1 cellular context compared by ENCODE assay signal in the genomic region with DNA sequence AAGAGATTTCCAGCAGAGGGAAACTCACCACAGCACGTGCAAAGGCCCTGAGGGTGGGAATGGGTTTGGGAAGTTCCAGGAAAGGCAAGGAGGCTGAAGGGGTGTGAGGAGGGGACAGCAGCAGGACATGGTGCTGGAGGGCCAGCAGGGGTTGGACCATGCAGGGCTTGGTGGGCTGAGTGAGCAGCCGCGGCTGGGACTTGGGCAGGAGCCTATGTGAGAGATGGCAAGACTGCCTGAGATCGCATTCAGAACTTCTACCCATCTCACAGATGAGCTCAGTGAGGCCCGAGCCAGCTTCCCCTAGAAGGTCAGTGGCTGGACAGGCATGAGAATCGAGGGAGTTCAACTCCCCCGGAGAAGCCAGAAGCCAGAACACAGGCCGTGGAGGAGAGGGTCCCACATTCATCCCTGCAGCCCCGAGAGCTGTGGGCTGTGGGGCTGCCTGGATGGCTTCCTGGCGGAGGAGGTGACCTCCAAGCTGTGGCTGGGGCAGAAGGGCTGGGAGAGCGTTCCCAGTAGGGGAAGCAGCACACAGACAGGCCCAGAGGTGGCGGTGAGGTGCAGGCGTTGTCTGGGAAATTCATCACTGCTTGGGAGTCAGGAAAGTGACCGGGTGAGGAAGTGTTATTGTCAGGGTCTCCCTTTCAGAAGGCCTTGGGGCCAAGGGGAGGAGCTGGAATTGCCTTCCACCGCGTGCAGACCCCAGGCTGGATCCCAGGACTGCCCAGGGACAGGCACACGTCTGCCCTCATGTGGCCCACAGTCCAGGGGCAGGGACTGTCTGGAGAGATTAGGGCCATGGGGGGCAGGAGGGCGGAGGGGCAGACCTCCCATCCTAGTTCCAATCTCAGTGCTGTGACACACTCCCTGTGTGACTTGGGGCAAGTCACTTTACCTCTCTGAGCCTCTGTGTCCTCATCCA.
TF ChIP-seq lines count a peak whose summit lies in the region.

No MANE protein-coding gene starts in this region.

TF ChIP-seq in HepG2, 621 proteins besides CTCF, POLR2A, EP300 and RAD21 (continued from another document and continues in another):
- TF ChIP-seq, protein P1, sequence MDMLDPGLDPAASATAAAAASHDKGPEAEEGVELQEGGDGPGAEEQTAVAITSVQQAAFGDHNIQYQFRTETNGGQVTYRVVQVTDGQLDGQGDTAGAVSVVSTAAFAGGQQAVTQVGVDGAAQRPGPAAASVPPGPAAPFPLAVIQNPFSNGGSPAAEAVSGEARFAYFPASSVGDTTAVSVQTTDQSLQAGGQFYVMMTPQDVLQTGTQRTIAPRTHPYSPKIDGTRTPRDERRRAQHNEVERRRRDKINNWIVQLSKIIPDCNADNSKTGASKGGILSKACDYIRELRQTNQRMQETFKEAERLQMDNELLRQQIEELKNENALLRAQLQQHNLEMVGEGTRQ (IDR thresholded peaks at IDR 0.05; ENCODE audit: low read depth, low read length): no peak
- TF ChIP-seq, protein P1 (CRISPR knock-in tag; IDR thresholded peaks at IDR 0.05; ENCODE audit: borderline replicate concordance): no peak
- TF ChIP-seq ZNF577 (CRISPR knock-in tag; IDR thresholded peaks at IDR 0.05; ENCODE audit: borderline replicate concordance, low read depth) (no peak), ZNF652 (CRISPR knock-in tag; IDR thresholded peaks at IDR 0.05; ENCODE audit: borderline replicate concordance, low read depth) (no peak), ZNF713 (CRISPR knock-in tag; IDR thresholded peaks at IDR 0.05) (no peak), RXRB (CRISPR knock-in tag; IDR thresholded peaks at IDR 0.05; ENCODE audit: borderline replicate concordance) (peak; percentile 51; the same call in 1 of the 2 replicates), SRSF1 (optimal IDR thresholded peaks at IDR 0.05; ENCODE audit: low read depth, low read length) (no peak), CAMTA2 (CRISPR knock-in tag; IDR thresholded peaks at IDR 0.05; ENCODE audit: borderline replicate concordance) (0 out of 2 replicates have a peak, but pooled peaks have one; percentile 45), HNRNPH1 (optimal IDR thresholded peaks at IDR 0.05; ENCODE audit: low read depth, low read length) (no peak), ZFY (CRISPR knock-in tag; IDR thresholded peaks at IDR 0.05) (no peak), SP1 (IDR thresholded peaks at IDR 0.05) (no peak), SP1 (CRISPR knock-in tag; IDR thresholded peaks at IDR 0.05) (0 out of 2 replicates have a peak, but pooled peaks have one; percentile 38), SSRP1 (CRISPR knock-in tag; IDR thresholded peaks at IDR 0.05) (no peak), TCF7L2 (IDR thresholded peaks at IDR 0.05; ENCODE audit: low read depth, low read length) (no peak), ZKSCAN1 (IDR thresholded peaks at IDR 0.05; ENCODE audit: low read length) (no peak), POGK (CRISPR knock-in tag; conservative IDR thresholded peaks at IDR 0.05) (peak; percentile 90), NR2F2 (IDR thresholded peaks at IDR 0.05; ENCODE audit: borderline replicate concordance, low read depth) (no peak; the same call in 1 of the 2 replicates), ZFP62 (CRISPR knock-in tag; IDR thresholded peaks at IDR 0.05) (no peak), ATM (IDR thresholded peaks at IDR 0.05; ENCODE audit: borderline replicate concordance) (no peak), ZNF816 (CRISPR knock-in tag; IDR thresholded peaks at IDR 0.05; ENCODE audit: borderline replicate concordance) (no peak), PHF20 (CRISPR knock-in tag; IDR thresholded peaks at IDR 0.05) (no peak), PLRG1 (conservative IDR thresholded peaks at IDR 0.05) (no peak), ELK4 (CRISPR knock-in tag; IDR thresholded peaks at IDR 0.05; ENCODE audit: borderline replicate concordance) (no peak), FOXO1 (CRISPR knock-in tag; IDR thresholded peaks at IDR 0.05) (peak; percentile 52; the same call in 1 of the 2 replicates), SIX4 (CRISPR knock-in tag; IDR thresholded peaks at IDR 0.05) (no peak)
- TF ChIP-seq, protein P2, sequence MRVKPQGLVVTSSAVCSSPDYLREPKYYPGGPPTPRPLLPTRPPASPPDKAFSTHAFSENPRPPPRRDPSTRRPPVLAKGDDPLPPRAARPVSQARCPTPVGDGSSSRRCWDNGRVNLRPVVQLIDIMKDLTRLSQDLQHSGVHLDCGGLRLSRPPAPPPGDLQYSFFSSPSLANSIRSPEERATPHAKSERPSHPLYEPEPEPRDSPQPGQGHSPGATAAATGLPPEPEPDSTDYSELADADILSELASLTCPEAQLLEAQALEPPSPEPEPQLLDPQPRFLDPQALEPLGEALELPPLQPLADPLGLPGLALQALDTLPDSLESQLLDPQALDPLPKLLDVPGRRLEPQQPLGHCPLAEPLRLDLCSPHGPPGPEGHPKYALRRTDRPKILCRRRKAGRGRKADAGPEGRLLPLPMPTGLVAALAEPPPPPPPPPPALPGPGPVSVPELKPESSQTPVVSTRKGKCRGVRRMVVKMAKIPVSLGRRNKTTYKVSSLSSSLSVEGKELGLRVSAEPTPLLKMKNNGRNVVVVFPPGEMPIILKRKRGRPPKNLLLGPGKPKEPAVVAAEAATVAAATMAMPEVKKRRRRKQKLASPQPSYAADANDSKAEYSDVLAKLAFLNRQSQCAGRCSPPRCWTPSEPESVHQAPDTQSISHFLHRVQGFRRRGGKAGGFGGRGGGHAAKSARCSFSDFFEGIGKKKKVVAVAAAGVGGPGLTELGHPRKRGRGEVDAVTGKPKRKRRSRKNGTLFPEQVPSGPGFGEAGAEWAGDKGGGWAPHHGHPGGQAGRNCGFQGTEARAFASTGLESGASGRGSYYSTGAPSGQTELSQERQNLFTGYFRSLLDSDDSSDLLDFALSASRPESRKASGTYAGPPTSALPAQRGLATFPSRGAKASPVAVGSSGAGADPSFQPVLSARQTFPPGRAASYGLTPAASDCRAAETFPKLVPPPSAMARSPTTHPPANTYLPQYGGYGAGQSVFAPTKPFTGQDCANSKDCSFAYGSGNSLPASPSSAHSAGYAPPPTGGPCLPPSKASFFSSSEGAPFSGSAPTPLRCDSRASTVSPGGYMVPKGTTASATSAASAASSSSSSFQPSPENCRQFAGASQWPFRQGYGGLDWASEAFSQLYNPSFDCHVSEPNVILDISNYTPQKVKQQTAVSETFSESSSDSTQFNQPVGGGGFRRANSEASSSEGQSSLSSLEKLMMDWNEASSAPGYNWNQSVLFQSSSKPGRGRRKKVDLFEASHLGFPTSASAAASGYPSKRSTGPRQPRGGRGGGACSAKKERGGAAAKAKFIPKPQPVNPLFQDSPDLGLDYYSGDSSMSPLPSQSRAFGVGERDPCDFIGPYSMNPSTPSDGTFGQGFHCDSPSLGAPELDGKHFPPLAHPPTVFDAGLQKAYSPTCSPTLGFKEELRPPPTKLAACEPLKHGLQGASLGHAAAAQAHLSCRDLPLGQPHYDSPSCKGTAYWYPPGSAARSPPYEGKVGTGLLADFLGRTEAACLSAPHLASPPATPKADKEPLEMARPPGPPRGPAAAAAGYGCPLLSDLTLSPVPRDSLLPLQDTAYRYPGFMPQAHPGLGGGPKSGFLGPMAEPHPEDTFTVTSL (CRISPR knock-in tag; IDR thresholded peaks at IDR 0.05; ENCODE audit: borderline replicate concordance): no peak
- TF ChIP-seq, protein P3, sequence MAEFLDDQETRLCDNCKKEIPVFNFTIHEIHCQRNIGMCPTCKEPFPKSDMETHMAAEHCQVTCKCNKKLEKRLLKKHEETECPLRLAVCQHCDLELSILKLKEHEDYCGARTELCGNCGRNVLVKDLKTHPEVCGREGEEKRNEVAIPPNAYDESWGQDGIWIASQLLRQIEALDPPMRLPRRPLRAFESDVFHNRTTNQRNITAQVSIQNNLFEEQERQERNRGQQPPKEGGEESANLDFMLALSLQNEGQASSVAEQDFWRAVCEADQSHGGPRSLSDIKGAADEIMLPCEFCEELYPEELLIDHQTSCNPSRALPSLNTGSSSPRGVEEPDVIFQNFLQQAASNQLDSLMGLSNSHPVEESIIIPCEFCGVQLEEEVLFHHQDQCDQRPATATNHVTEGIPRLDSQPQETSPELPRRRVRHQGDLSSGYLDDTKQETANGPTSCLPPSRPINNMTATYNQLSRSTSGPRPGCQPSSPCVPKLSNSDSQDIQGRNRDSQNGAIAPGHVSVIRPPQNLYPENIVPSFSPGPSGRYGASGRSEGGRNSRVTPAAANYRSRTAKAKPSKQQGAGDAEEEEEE (CRISPR knock-in tag; IDR thresholded peaks at IDR 0.05; ENCODE audit: borderline replicate concordance): no peak
- TF ChIP-seq, protein P4, sequence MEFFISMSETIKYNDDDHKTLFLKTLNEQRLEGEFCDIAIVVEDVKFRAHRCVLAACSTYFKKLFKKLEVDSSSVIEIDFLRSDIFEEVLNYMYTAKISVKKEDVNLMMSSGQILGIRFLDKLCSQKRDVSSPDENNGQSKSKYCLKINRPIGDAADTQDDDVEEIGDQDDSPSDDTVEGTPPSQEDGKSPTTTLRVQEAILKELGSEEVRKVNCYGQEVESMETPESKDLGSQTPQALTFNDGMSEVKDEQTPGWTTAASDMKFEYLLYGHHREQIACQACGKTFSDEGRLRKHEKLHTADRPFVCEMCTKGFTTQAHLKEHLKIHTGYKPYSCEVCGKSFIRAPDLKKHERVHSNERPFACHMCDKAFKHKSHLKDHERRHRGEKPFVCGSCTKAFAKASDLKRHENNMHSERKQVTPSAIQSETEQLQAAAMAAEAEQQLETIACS (CRISPR knock-in tag; IDR thresholded peaks at IDR 0.05): no peak
- TF ChIP-seq, protein P5, sequence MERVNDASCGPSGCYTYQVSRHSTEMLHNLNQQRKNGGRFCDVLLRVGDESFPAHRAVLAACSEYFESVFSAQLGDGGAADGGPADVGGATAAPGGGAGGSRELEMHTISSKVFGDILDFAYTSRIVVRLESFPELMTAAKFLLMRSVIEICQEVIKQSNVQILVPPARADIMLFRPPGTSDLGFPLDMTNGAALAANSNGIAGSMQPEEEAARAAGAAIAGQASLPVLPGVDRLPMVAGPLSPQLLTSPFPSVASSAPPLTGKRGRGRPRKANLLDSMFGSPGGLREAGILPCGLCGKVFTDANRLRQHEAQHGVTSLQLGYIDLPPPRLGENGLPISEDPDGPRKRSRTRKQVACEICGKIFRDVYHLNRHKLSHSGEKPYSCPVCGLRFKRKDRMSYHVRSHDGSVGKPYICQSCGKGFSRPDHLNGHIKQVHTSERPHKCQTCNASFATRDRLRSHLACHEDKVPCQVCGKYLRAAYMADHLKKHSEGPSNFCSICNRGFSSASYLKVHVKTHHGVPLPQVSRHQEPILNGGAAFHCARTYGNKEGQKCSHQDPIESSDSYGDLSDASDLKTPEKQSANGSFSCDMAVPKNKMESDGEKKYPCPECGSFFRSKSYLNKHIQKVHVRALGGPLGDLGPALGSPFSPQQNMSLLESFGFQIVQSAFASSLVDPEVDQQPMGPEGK (CRISPR knock-in tag; IDR thresholded peaks at IDR 0.05): peak; percentile 88
- TF ChIP-seq, protein P6, sequence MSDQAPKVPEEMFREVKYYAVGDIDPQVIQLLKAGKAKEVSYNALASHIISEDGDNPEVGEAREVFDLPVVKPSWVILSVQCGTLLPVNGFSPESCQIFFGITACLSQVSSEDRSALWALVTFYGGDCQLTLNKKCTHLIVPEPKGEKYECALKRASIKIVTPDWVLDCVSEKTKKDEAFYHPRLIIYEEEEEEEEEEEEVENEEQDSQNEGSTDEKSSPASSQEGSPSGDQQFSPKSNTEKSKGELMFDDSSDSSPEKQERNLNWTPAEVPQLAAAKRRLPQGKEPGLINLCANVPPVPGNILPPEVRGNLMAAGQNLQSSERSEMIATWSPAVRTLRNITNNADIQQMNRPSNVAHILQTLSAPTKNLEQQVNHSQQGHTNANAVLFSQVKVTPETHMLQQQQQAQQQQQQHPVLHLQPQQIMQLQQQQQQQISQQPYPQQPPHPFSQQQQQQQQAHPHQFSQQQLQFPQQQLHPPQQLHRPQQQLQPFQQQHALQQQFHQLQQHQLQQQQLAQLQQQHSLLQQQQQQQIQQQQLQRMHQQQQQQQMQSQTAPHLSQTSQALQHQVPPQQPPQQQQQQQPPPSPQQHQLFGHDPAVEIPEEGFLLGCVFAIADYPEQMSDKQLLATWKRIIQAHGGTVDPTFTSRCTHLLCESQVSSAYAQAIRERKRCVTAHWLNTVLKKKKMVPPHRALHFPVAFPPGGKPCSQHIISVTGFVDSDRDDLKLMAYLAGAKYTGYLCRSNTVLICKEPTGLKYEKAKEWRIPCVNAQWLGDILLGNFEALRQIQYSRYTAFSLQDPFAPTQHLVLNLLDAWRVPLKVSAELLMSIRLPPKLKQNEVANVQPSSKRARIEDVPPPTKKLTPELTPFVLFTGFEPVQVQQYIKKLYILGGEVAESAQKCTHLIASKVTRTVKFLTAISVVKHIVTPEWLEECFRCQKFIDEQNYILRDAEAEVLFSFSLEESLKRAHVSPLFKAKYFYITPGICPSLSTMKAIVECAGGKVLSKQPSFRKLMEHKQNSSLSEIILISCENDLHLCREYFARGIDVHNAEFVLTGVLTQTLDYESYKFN (CRISPR knock-in tag; conservative IDR thresholded peaks at IDR 0.05): peak; percentile 25
- TF ChIP-seq, protein P7, sequence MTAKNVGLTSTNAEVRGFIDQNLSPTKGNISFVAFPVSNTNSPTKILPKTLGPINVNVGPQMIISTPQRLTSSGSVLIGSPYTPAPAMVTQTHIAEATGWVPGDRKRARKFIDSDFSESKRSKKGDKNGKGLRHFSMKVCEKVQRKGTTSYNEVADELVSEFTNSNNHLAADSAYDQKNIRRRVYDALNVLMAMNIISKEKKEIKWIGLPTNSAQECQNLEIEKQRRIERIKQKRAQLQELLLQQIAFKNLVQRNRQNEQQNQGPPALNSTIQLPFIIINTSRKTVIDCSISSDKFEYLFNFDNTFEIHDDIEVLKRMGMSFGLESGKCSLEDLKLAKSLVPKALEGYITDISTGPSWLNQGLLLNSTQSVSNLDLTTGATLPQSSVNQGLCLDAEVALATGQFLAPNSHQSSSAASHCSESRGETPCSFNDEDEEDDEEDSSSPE (CRISPR knock-in tag; IDR thresholded peaks at IDR 0.05): 0 out of 2 replicates have a peak, but pooled peaks have one; percentile 11
